ENCODE assay signal across 12 cellular contexts in genomic region chr7:100570954-100571828, GRCh38. TPM values are rescaled to one million over a fixed set of nuclear protein-coding genes. Genes with fewer than 3 reads are reported as not detected.
A peak's percentile ranks its signal among the peaks of the same experiment; 100 is the strongest.
DNase-seq lines count a peak whose midpoint lies in the region; ATAC-seq, FAIRE-seq and TF ChIP-seq lines count a peak whose summit lies in the region.
"Had no signal": no experiment of that assay in that cellular context is flagged by ENCODE, and none has a peak within 500 bp of the region (broad histone marks: within the 10 kb centered on the region; RNA-seq: fewer than 3 reads in every experiment).

No MANE protein-coding gene starts in this region.

- no peaks in the 10 kb centered on the region for H3K79me2 ChIP-seq in endothelial cell of umbilical vein (ENCODE audit: control insufficient read depth, insufficient read depth, low read length)

- no peak for ATAC-seq in activated CD4-positive, alpha-beta T cell treated with anti-CD3 and anti-CD28 coated beads for 36 hours

- no peak overlapping the region for H3K4me3 Mint-ChIP-seq in activated CD4-positive, alpha-beta T cell treated with anti-CD3 and anti-CD28 coated beads for 36 hours

- no peaks in the 10 kb centered on the region for H3K9me3 Mint-ChIP-seq in activated CD4-positive, alpha-beta T cell treated with anti-CD3 and anti-CD28 coated beads for 36 hours (ENCODE audit: low read depth)
- H3K9me3 Mint-ChIP-seq: activated T-cell treated with anti-CD3 and anti-CD28 coated beads, Interleukin-2, amount 50 U/mL, for 72 hours had no signal

- 72 to 82% methylated on average over 26 of the region's 26 CpGs for WGBS in sigmoid colon, 2 donors

- peaks cover 26% of the 10 kb centered on the region for H3K4me1 ChIP-seq in NT2/D1 (ENCODE audit: insufficient read depth, insufficient read length)
- H3K4me1 ChIP-seq in endothelial cell of umbilical vein (ENCODE audit: control insufficient read depth, extremely low read depth, insufficient read depth, low read length), result peaks cover 11% of the 10 kb centered on the region
- peaks cover 2 to 14% (median 12%) of the 10 kb centered on the region in 4 donors for H3K4me1 ChIP-seq in sigmoid colon

- peaks cover 29% of the 10 kb centered on the region for H3K36me3 ChIP-seq in NT2/D1 (ENCODE audit: insufficient read depth, insufficient read length, low read length)
- H3K36me3 ChIP-seq in endothelial cell of umbilical vein (ENCODE audit: control insufficient read depth in 2 of 2, extremely low read depth in 1 of 2, insufficient read depth in 2 of 2, low read length in 2 of 2), result peaks cover 0 to 13% of the 10 kb centered on the region in 2 experiments
- H3K36me3 ChIP-seq in sigmoid colon, result peaks cover 7 to 29% (median 21%) of the 10 kb centered on the region in 4 donors

- H3K27ac ChIP-seq in endothelial cell of umbilical vein (ENCODE audit: insufficient read depth, low read depth, low read length) (no peak overlapping the region), sigmoid colon (no peak overlapping the region)
- H3K27ac ChIP-seq: HL-60 had no signal

- H3K27me3 ChIP-seq in NT2/D1 (ENCODE audit: insufficient read depth, insufficient read length), result no peaks in the 10 kb centered on the region
- H3K27me3 ChIP-seq in endothelial cell of umbilical vein (ENCODE audit: control insufficient read depth in 2 of 2, insufficient read depth in 2 of 2, low read length in 2 of 2), result no peaks in the 10 kb centered on the region
- peaks cover 0 to 57% (median 2%) of the 10 kb centered on the region in 3 donors for H3K27me3 ChIP-seq in sigmoid colon
- H3K27me3 ChIP-seq: upper lobe of left lung had no signal

- peaks cover 36% of the 10 kb centered on the region for H3K4me1 Mint-ChIP-seq in activated CD4-positive, alpha-beta T cell treated with anti-CD3 and anti-CD28 coated beads for 36 hours

- TF ChIP-seq CTCF in endothelial cell of umbilical vein (IDR thresholded peaks at IDR 0.05; ENCODE audit: extremely low read depth in 1 of 2, insufficient read depth in 1 of 2, low read depth in 1 of 2, low read length in 2 of 2), result no peak
- no peak for TF ChIP-seq CTCF in sigmoid colon (IDR thresholded peaks at IDR 0.05)

- no peak for TF ChIP-seq EP300 in sigmoid colon (IDR thresholded peaks at IDR 0.05)

- H3K4me3 ChIP-seq in NT2/D1 (ENCODE audit: insufficient read length, low read depth) (no peak overlapping the region), endothelial cell of umbilical vein (replicated peaks in 1 of 3; ENCODE audit: insufficient read depth in 1 of 3, low read depth in 1 of 3, low read length in 3 of 3) (no peak overlapping the region), sigmoid colon (no peak overlapping the region)

- H3K9me1 ChIP-seq in endothelial cell of umbilical vein (replicated peaks; ENCODE audit: control insufficient read depth, extremely low read depth, insufficient read depth, low read length), result no peaks in the 10 kb centered on the region

- H3K9ac ChIP-seq in NT2/D1 (ENCODE audit: insufficient read length, low read depth) (peak overlapping the region; percentile 76), endothelial cell of umbilical vein (replicated peaks; ENCODE audit: extremely low read depth, insufficient read depth, low read length) (no peak overlapping the region)

- H3K36me3 Mint-ChIP-seq in activated CD4-positive, alpha-beta T cell treated with anti-CD3 and anti-CD28 coated beads for 36 hours (ENCODE audit: low read depth), result peaks cover 13% of the 10 kb centered on the region

- H3K27me3 Mint-ChIP-seq in activated CD4-positive, alpha-beta T cell treated with anti-CD3 and anti-CD28 coated beads for 36 hours, result no peaks in the 10 kb centered on the region

- no peaks in the 10 kb centered on the region for H4K20me1 ChIP-seq in endothelial cell of umbilical vein (replicated peaks; ENCODE audit: control insufficient read depth, extremely low read depth, insufficient read depth, low read length)

- FAIRE-seq in endothelial cell of umbilical vein (lab: Jason Lieb, UNC), result peak; percentile 65

- TF ChIP-seq POLR2A in endothelial cell of umbilical vein (IDR thresholded peaks at IDR 0.05; ENCODE audit: low read depth, low read length), result no peak
- no peak for TF ChIP-seq POLR2A in sigmoid colon (IDR thresholded peaks at IDR 0.05)

- POLR2A ChIA-PET in activated CD4-positive, alpha-beta T cell treated with anti-CD3 and anti-CD28 coated beads for 36 hours (lab: Charles Lee), result interaction anchor here (0.6 to 1.6 kb wide), 2 partner anchors 13 to 109 kb away, joined by 8 read pairs; no protein-coding TSS in a partner anchor
- POLR2A ChIA-PET in endothelial cell of umbilical vein (lab: Charles Lee), result interaction anchor here (0.6 to 1.8 kb wide), 3 partner anchors 13 to 83 kb away, joined by 4 to 13 read pairs (median 5); partner anchors contain the start of genes FBXO24 and LRCH4

- BruUV-seq in endothelial cell of umbilical vein (replicated peaks; lab: Mats Ljungman, UMichigan), result no TSS peak

- dilution Hi-C loops in endothelial cell of umbilical vein (cut with MboI; ENCODE audit: extremely low pct_ligation_motif_present, low sequenced_read_pairs), result no loop called here

- H3K27ac Mint-ChIP-seq in activated CD4-positive, alpha-beta T cell treated with anti-CD3 and anti-CD28 coated beads for 36 hours, result no peak overlapping the region
- H3K27ac Mint-ChIP-seq: activated T-cell treated with anti-CD3 and anti-CD28 coated beads, Interleukin-2, amount 50 U/mL, for 72 hours had no signal

- CTCF ChIA-PET in activated CD4-positive, alpha-beta T cell treated with anti-CD3 and anti-CD28 coated beads for 36 hours (lab: Charles Lee), result interaction anchor here (0.9 to 1.9 kb wide), 6 partner anchors 12 to 97 kb away, joined by 3 to 6 read pairs (median 3); partner anchors contain the start of genes FBXO24 and LRCH4
- CTCF ChIA-PET in endothelial cell of umbilical vein (lab: Charles Lee), result interaction anchor here (0.7 to 1.9 kb wide), 4 partner anchors 8 to 18 kb away, joined by 3 to 10 read pairs (median 6); no protein-coding TSS in a partner anchor

- intact Hi-C loops in activated CD4-positive, alpha-beta T cell treated with anti-CD3 and anti-CD28 coated beads for 36 hours (cut with DNase I, micrococcal nuclease), result no loop called here
- intact Hi-C loops in endothelial cell of umbilical vein (cut with micrococcal nuclease) (no loop called here), sigmoid colon (cut with DNase I) (no loop called here)

- H2AFZ ChIP-seq in endothelial cell of umbilical vein (ENCODE audit: low read depth, low read length), result no peak overlapping the region

- H3K9me3 ChIP-seq in NT2/D1 (ENCODE audit: insufficient read depth, low read length) (no peaks in the 10 kb centered on the region), endothelial cell of umbilical vein (replicated peaks; ENCODE audit: control insufficient read depth, insufficient read depth, low read length) (no peaks in the 10 kb centered on the region), sigmoid colon (no peaks in the 10 kb centered on the region)
- H3K9me3 ChIP-seq: upper lobe of left lung had no signal

- no peak overlapping the region for H3K4me2 ChIP-seq in endothelial cell of umbilical vein (ENCODE audit: insufficient read depth, low read length)

- peak; percentile 25 for DNase-seq in activated CD4-positive, alpha-beta T cell treated with anti-CD3 and anti-CD28 coated beads for 36 hours
- DNase-seq in activated CD4-positive, alpha-beta T cell treated with anti-CD3 and anti-CD28 coated beads, Interleukin-2, amount 50 U/mL, for 4 hours, result no peak
- DNase-seq in NT2/D1 (ENCODE audit: low read depth, low spot score), result no peak
- DNase-seq in endothelial cell of umbilical vein (ENCODE audit: low read depth, low spot score), result no peak
- peak; percentile 67 for DNase-seq in sigmoid colon
- no peak for DNase-seq in HuH-7.5 (ENCODE audit: low spot score)
- DNase-seq in NCI-H146 treated with DMSO at 0.1 percent for 48 hours (lab: John Stamatoyannopoulos, UW; ENCODE audit: unreplicated experiment), result no peak
- DNase-seq in NCI-H748 treated with DMSO at 0.1 percent for 48 hours (lab: John Stamatoyannopoulos, UW), result no peak
- DNase-seq: NCI-H524, upper lobe of left lung had no signal

RNA-seq across cellular contexts. Expression of gene SAP25, which starts 2.5 kb away (rescaled TPM):
- 10 to 100 TPM in 1 of 2 experiments, 1 to 10 TPM in 1; 9.9 to 13.1 TPM for total RNA-seq in activated CD4-positive, alpha-beta T cell treated with anti-CD3 and anti-CD28 coated beads for 36 hours
- total RNA-seq in endothelial cell of umbilical vein (2.4 and 3.2 TPM in 2 replicates), sigmoid colon (1 to 10 TPM in 2 of 4 donors, under 1 TPM in 1, not detected in 1; 0.71 to 2.5 (median 1.9) TPM)
- polyA plus RNA-seq in endothelial cell of umbilical vein (3.2 and 5.0 TPM in 2 replicates), sigmoid colon (1 to 10 TPM in 1 of 3 donors, not detected in 2; 7.2 TPM)
- polyA plus RNA-seq in endothelial cell of umbilical vein (2011; cell fraction: cytosol; rRNA removed), result 0.30 and 0.32 TPM in 2 replicates
- 8.9 TPM in 2 replicates for polyA plus RNA-seq in endothelial cell of umbilical vein (2011; cell fraction: nucleus; rRNA removed)
- polyA plus RNA-seq in endothelial cell of umbilical vein (2012), result 0.35 and 0.52 TPM in 2 replicates
- 0.66 TPM in 1 of 2 replicates, not detected in the other for polyA minus RNA-seq in endothelial cell of umbilical vein
- not detected for polyA minus RNA-seq in endothelial cell of umbilical vein (2011; cell fraction: cytosol; rRNA and poly(A)+ RNA removed)
- polyA minus RNA-seq in endothelial cell of umbilical vein (2011; cell fraction: nucleus; rRNA and poly(A)+ RNA removed), result 2.1 and 4.6 TPM in 2 replicates

RNA-seq across cellular contexts. Expression of gene LRCH4, which starts 14.7 kb away (rescaled TPM):
- total RNA-seq in activated CD4-positive, alpha-beta T cell treated with anti-CD3 and anti-CD28 coated beads for 36 hours, result 10 to 100 TPM; 70.3 to 71.7 TPM
- total RNA-seq in endothelial cell of umbilical vein (56.1 and 61.5 TPM in 2 replicates), sigmoid colon (10 to 100 TPM; 28.9 to 74.5 (median 42.9) TPM)
- polyA plus RNA-seq in endothelial cell of umbilical vein (32.1 and 40.6 TPM in 2 replicates), sigmoid colon (10 to 100 TPM; 28.2 to 92.3 (median 40.7) TPM)
- polyA plus RNA-seq in endothelial cell of umbilical vein (2011; cell fraction: cytosol; rRNA removed), result 11.4 and 16.9 TPM in 2 replicates
- polyA plus RNA-seq in endothelial cell of umbilical vein (2011; cell fraction: nucleus; rRNA removed), result 199 and 251 TPM in 2 replicates
- 23.4 and 23.7 TPM in 2 replicates for polyA plus RNA-seq in endothelial cell of umbilical vein (2012)
- 22.1 and 24.7 TPM in 2 replicates for polyA minus RNA-seq in endothelial cell of umbilical vein
- 21.6 TPM for polyA minus RNA-seq in endothelial cell of umbilical vein (2011; cell fraction: cytosol; rRNA and poly(A)+ RNA removed)
- 53.2 and 73.3 TPM in 2 replicates for polyA minus RNA-seq in endothelial cell of umbilical vein (2011; cell fraction: nucleus; rRNA and poly(A)+ RNA removed)

RNA-seq across cellular contexts. Expression of gene FBXO24, which starts 14.9 kb away (rescaled TPM):
- total RNA-seq in activated CD4-positive, alpha-beta T cell treated with anti-CD3 and anti-CD28 coated beads for 36 hours, result 1 to 10 TPM; 1.4 to 2.1 TPM
- total RNA-seq in endothelial cell of umbilical vein (0.35 and 0.38 TPM in 2 replicates), sigmoid colon (1 to 10 TPM in 1 of 4 donors, under 1 TPM in 2, not detected in 1; 0.27 to 2.8 (median 0.71) TPM)
- polyA plus RNA-seq in endothelial cell of umbilical vein (0.16 and 0.37 TPM in 2 replicates), sigmoid colon (1 to 10 TPM in 1 of 3 donors, under 1 TPM in 2; 0.46 to 1.2 (median 0.95) TPM)
- polyA plus RNA-seq in endothelial cell of umbilical vein (2011; cell fraction: cytosol; rRNA removed), result 0.23 and 0.27 TPM in 2 replicates
- polyA plus RNA-seq in endothelial cell of umbilical vein (2011; cell fraction: nucleus; rRNA removed), result 0.97 and 1.0 TPM in 2 replicates
- 0.11 and 0.30 TPM in 2 replicates for polyA plus RNA-seq in endothelial cell of umbilical vein (2012)
- polyA minus RNA-seq in endothelial cell of umbilical vein, result 0.21 and 1.3 TPM in 2 replicates
- polyA minus RNA-seq in endothelial cell of umbilical vein (2011; cell fraction: cytosol; rRNA and poly(A)+ RNA removed), result not detected
- 0.87 TPM in 1 of 2 replicates, not detected in the other for polyA minus RNA-seq in endothelial cell of umbilical vein (2011; cell fraction: nucleus; rRNA and poly(A)+ RNA removed)

RNA-seq across cellular contexts. Expression of gene PCOLCE, which starts 31.0 kb away (rescaled TPM):
- 1 to 10 TPM; 7.6 to 8.9 TPM for total RNA-seq in activated CD4-positive, alpha-beta T cell treated with anti-CD3 and anti-CD28 coated beads for 36 hours
- total RNA-seq in endothelial cell of umbilical vein, result 4.3 and 4.7 TPM in 2 replicates
- 1.2 and 2.5 TPM in 2 replicates for polyA plus RNA-seq in endothelial cell of umbilical vein
- polyA plus RNA-seq in endothelial cell of umbilical vein (2011; cell fraction: cytosol; rRNA removed), result 0.67 and 0.87 TPM in 2 replicates
- 4.4 and 6.5 TPM in 2 replicates for polyA plus RNA-seq in endothelial cell of umbilical vein (2011; cell fraction: nucleus; rRNA removed)
- 4.3 and 5.3 TPM in 2 replicates for polyA plus RNA-seq in endothelial cell of umbilical vein (2012)
- 0.28 TPM in 1 of 2 replicates, not detected in the other for polyA minus RNA-seq in endothelial cell of umbilical vein
- polyA minus RNA-seq in endothelial cell of umbilical vein (2011; cell fraction: cytosol; rRNA and poly(A)+ RNA removed), result not detected
- 0.77 and 1.1 TPM in 2 replicates for polyA minus RNA-seq in endothelial cell of umbilical vein (2011; cell fraction: nucleus; rRNA and poly(A)+ RNA removed)
- total RNA-seq in sigmoid colon, result 10 to 100 TPM; 14.3 to 76.4 (median 21.4) TPM
- 10 to 100 TPM in 2 of 3 donors, 1 to 10 TPM in 1; 2.3 to 36.7 (median 10.8) TPM for polyA plus RNA-seq in sigmoid colon

RNA-seq across cellular contexts. Expression of gene AGFG2, which starts 32.2 kb away (rescaled TPM):
- total RNA-seq in activated CD4-positive, alpha-beta T cell treated with anti-CD3 and anti-CD28 coated beads for 36 hours, result 10 to 100 TPM; 49.3 to 49.4 TPM
- total RNA-seq in endothelial cell of umbilical vein (36.3 and 44.6 TPM in 2 replicates), sigmoid colon (10 to 100 TPM; 17.5 to 32.7 (median 20.2) TPM)
- polyA plus RNA-seq in endothelial cell of umbilical vein (33.6 and 47.9 TPM in 2 replicates), sigmoid colon (10 to 100 TPM; 28.8 to 33.0 (median 30.7) TPM)
- 15.1 and 22.6 TPM in 2 replicates for polyA plus RNA-seq in endothelial cell of umbilical vein (2011; cell fraction: cytosol; rRNA removed)
- 72.3 and 81.2 TPM in 2 replicates for polyA plus RNA-seq in endothelial cell of umbilical vein (2011; cell fraction: nucleus; rRNA removed)
- polyA plus RNA-seq in endothelial cell of umbilical vein (2012), result 17.8 and 19.9 TPM in 2 replicates
- 13.4 and 14.2 TPM in 2 replicates for polyA minus RNA-seq in endothelial cell of umbilical vein
- 15.2 TPM for polyA minus RNA-seq in endothelial cell of umbilical vein (2011; cell fraction: cytosol; rRNA and poly(A)+ RNA removed)
- 17.0 and 17.7 TPM in 2 replicates for polyA minus RNA-seq in endothelial cell of umbilical vein (2011; cell fraction: nucleus; rRNA and poly(A)+ RNA removed)

Comparison
In these comparisons a context has a peak if more than half of its experiments do, and no peak if none do; other contexts are left out.
1. DNase-seq: peak in activated CD4-positive, alpha-beta T cell treated with anti-CD3 and anti-CD28 coated beads for 36 hours (single experiment) and sigmoid colon (single experiment); none in activated CD4-positive, alpha-beta T cell treated with anti-CD3 and anti-CD28 coated beads, Interleukin-2, amount 50 U/mL, for 4 hours (0 of 2), NT2/D1 (single experiment), endothelial cell of umbilical vein (single experiment), HuH-7.5 (single experiment), NCI-H146 treated with DMSO at 0.1 percent for 48 hours (single experiment) and NCI-H748 treated with DMSO at 0.1 percent for 48 hours (single experiment).